1 cellular context compared by ENCODE assay signal in genomic region chr17:1490643-1491405, GRCh38.
TF ChIP-seq lines count a peak whose summit lies in the region.

No MANE protein-coding gene starts in this region.

TF ChIP-seq in K562, 482 proteins besides CTCF, POLR2A, EP300 and RAD21 (continued from another document):
- TF ChIP-seq THRB (CRISPR knock-in tag; conservative IDR thresholded peaks at IDR 0.05): no peak
- no peak for TF ChIP-seq SRSF7 (optimal IDR thresholded peaks at IDR 0.05; ENCODE audit: low read depth, low read length)
- TF ChIP-seq HNRNPK (IDR thresholded peaks at IDR 0.05; ENCODE audit: low read depth, low read length, poor library complexity, severe bottlenecking): no peak
